Comparison of ENCODE assay signal across 19 cellular contexts in genomic region chr13:74187564-74187963, GRCh38. TPM values are rescaled to one million over a fixed set of nuclear protein-coding genes. Genes with fewer than 3 reads are reported as not detected.
DNase-seq lines count a peak whose midpoint lies in the region; ATAC-seq and TF ChIP-seq lines count a peak whose summit lies in the region.
"Had no signal": no experiment of that assay in that cellular context is flagged by ENCODE, and none has a peak within 500 bp of the region (broad histone marks: within the 10 kb centered on the region; RNA-seq: fewer than 3 reads in every experiment).

No MANE protein-coding gene starts in this region.

- H3K27ac ChIP-seq in breast epithelium, result no peak overlapping the region
- H3K27ac ChIP-seq: vagina had no signal

- no peaks in the 10 kb centered on the region for H3K36me3 ChIP-seq in breast epithelium
- H3K36me3 ChIP-seq: vagina had no signal

- no peaks in the 10 kb centered on the region for H3K9me3 Mint-ChIP-seq in MCF 10A (ENCODE audit: unreplicated experiment)
- H3K9me3 Mint-ChIP-seq: nephron progenitor cell had no signal

- H3K36me3 Mint-ChIP-seq in MCF 10A (ENCODE audit: insufficient read depth, unreplicated experiment), result no peaks in the 10 kb centered on the region
- H3K36me3 Mint-ChIP-seq: activated naive CD8-positive, alpha-beta T cell; T-cell had no signal

- no peaks in the 10 kb centered on the region for H3K4me1 Mint-ChIP-seq in MCF 10A (ENCODE audit: insufficient read depth, unreplicated experiment)

- no peak for ATAC-seq in left colon
- ATAC-seq: T-cell had no signal

- no peak overlapping the region for H3K4me3 Mint-ChIP-seq in MCF 10A (ENCODE audit: unreplicated experiment)
- H3K4me3 Mint-ChIP-seq: activated naive CD8-positive, alpha-beta T cell; nephron progenitor cell; T-cell had no signal

- TF ChIP-seq POLR2A in breast epithelium (IDR thresholded peaks at IDR 0.05), result no peak

- POLR2A ChIA-PET in MCF 10A (lab: Yijun Ruan, JAX), result no interaction called here

- no peaks in the 10 kb centered on the region for H3K4me1 ChIP-seq in breast epithelium
- H3K4me1 ChIP-seq: vagina had no signal

- CTCF ChIA-PET in MCF 10A (lab: Yijun Ruan, JAX), result interaction anchor here (0.6 kb wide), 1 partner anchor 263 kb away, joined by 3 read pairs; no protein-coding TSS in a partner anchor

- TF ChIP-seq CTCF in MCF 10A (IDR thresholded peaks at IDR 0.05; ENCODE audit: unreplicated experiment) (no peak), breast epithelium (IDR thresholded peaks at IDR 0.05) (no peak)

- no TSS peak for BruUV-seq in MCF 10A (replicated peaks; lab: Mats Ljungman, UMichigan)

- no peaks in the 10 kb centered on the region for H3K27me3 ChIP-seq in breast epithelium
- H3K27me3 ChIP-seq: vagina had no signal

- H3K9me3 ChIP-seq in breast epithelium, result no peaks in the 10 kb centered on the region
- H3K9me3 ChIP-seq: vagina had no signal

- H3K27me3 Mint-ChIP-seq in MCF 10A (ENCODE audit: insufficient read depth, unreplicated experiment), result no peaks in the 10 kb centered on the region
- H3K27me3 Mint-ChIP-seq: activated naive CD8-positive, alpha-beta T cell; T-cell had no signal

- DNase-seq in MCF 10A (ENCODE audit: unreplicated experiment), result peak; percentile 66
- DNase-seq in breast epithelium (ENCODE audit: low spot score in 2 of 2), result no peak
- DNase-seq in RPMI7951 (ENCODE audit: low read depth), result peak; percentile 70
- DNase-seq in glomerular visceral epithelial cell (ENCODE audit: extremely low spot score), result peak; percentile 53
- peak; percentile 69 for DNase-seq in stromal cell of bone marrow (ENCODE audit: low read depth)
- DNase-seq in NCI-H82 (lab: John Stamatoyannopoulos, UW), result no peak
- no peak for DNase-seq in left colon
- no peak for DNase-seq in NCI-H187 treated with DMSO at 0.1 percent for 48 hours (lab: John Stamatoyannopoulos, UW)
- DNase-seq: activated CD8-positive, alpha-beta memory T cell treated with anti-CD3 and anti-CD28 coated beads, Interleukin-2, amount 50 U/mL, for 48 hours; Calu3; erythroblast; hypothalamus; NCI-H1105; NCI-H510A; nephron progenitor cell; stimulated activated CD4-positive, alpha-beta T cell treated with anti-CD3 and anti-CD28 coated beads, Interleukin-4, amount 100 ng/mL, for 4 hours; T-cell had no signal

- H3K27ac Mint-ChIP-seq in MCF 10A (ENCODE audit: low read depth, unreplicated experiment), result no peak overlapping the region
- H3K27ac Mint-ChIP-seq: activated naive CD8-positive, alpha-beta T cell; nephron progenitor cell; T-cell had no signal

- intact Hi-C loops in MCF 10A (cut with micrococcal nuclease), result no loop called here
- intact Hi-C loops in breast epithelium (cut with DNase I; ENCODE audit: low total_unique reads), result no loop called here
- intact Hi-C loops in left colon (cut with DNase I, micrococcal nuclease), result no loop called here

- H3K4me3 ChIP-seq in breast epithelium, result no peak overlapping the region
- H3K4me3 ChIP-seq: vagina had no signal

RNA-seq across cellular contexts. Expression of gene KLF12, which starts 53.4 kb away (rescaled TPM):
- total RNA-seq in MCF 10A (2022) (7.2 and 10.0 TPM in 2 replicates), breast epithelium (10 to 100 TPM in 1 of 3 donors, 1 to 10 TPM in 2; 8.5 to 13.6 (median 9.8) TPM), left colon (1 to 10 TPM; 7.9 to 9.5 TPM)
- 7.4 and 9.6 TPM in 2 replicates for total RNA-seq in RPMI7951 (2014; rRNA removed; shearing (Covaris generic))

Comparison
In these comparisons a context has a peak if more than half of its experiments do, and no peak if none do; other contexts are left out.
1. DNase-seq: peak in MCF 10A (single experiment), RPMI7951 (single experiment), glomerular visceral epithelial cell (single experiment) and stromal cell of bone marrow (single experiment); none in breast epithelium (0 of 2), NCI-H82 (single experiment), left colon (0 of 2) and NCI-H187 treated with DMSO at 0.1 percent for 48 hours (single experiment).